6 cellular contexts compared by ENCODE assay signal in genomic region chr2:53216805-53217204, GRCh38.
"Had no signal": no experiment of that assay in that cellular context is flagged by ENCODE, and none has a peak within 500 bp of the region (broad histone marks: within the 10 kb centered on the region; RNA-seq: fewer than 3 reads in every experiment).

No MANE protein-coding gene starts in this region.

- DNase-seq: H9, HCEC 1CT, KBM-7 had no signal

- H3K4me3 Mint-ChIP-seq: GM23338, H9, IgD-negative memory B cell had no signal

- H3K4me3 ChIP-seq: GM23338 had no signal

- H3K4me1 Mint-ChIP-seq: GM23338, H9, IgD-negative memory B cell had no signal

- H3K27ac ChIP-seq: HL-60 had no signal

- H3K36me3 Mint-ChIP-seq: IgD-negative memory B cell had no signal

- H3K4me2 ChIP-seq: GM23338 had no signal

- ATAC-seq: GM23338 had no signal

- H2AFZ ChIP-seq: GM23338 had no signal

- H3K27ac Mint-ChIP-seq: GM23338, H9, IgD-negative memory B cell had no signal
